12 cellular contexts compared by ENCODE assay signal in the genomic region with DNA sequence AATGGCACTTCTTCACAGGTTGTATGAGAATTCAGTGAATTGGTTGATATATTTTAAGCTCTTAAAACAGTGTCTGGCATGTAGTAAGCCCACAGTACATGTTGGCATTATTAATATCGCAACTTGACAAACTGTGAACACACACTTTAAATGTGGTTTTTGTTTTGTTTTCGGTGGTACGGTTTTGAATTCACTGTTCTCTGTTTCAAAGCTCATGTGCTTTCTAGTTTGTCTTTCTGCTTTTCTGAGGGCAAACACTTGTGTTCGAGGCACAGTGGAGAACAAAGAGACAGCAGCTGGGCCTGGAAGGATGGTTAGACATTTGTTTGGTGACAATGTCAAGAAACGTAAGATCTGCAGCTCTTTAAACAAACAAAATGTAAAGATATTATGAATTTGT.
DNase-seq lines count a peak whose midpoint lies in the region; ATAC-seq and TF ChIP-seq lines count a peak whose summit lies in the region.
"Had no signal": no experiment of that assay in that cellular context is flagged by ENCODE, and none has a peak within 500 bp of the region (broad histone marks: within the 10 kb centered on the region; RNA-seq: fewer than 3 reads in every experiment).

No MANE protein-coding gene starts in this region.

- no peak for DNase-seq in AML-193 (lab: John Stamatoyannopoulos, UW)
- no peak for DNase-seq in GM10266 (ENCODE audit: extremely low spot score)
- DNase-seq in HEK293T (ENCODE audit: extremely low spot score) = no peak
- no peak for DNase-seq in OCI-M2 (lab: John Stamatoyannopoulos, UW; ENCODE audit: unreplicated experiment)
- DNase-seq: H9, stomach, SW 1271 had no signal

- CTCF ChIA-PET in HEK293T (lab: Yijun Ruan, JAX) = no interaction called here

- H3K4me2 ChIP-seq in OCI-LY3 (ENCODE audit: low read length) = peak overlapping the region; percentile 55

- H4K20me1 ChIP-seq in OCI-LY3 (ENCODE audit: insufficient read depth, low read length) = no peaks in the 10 kb centered on the region

- peaks cover 16% of the 10 kb centered on the region for H3K4me1 ChIP-seq in OCI-LY3 (ENCODE audit: low read length)
- H3K4me1 ChIP-seq: stomach had no signal

- peaks cover 20% of the 10 kb centered on the region for H3K27me3 ChIP-seq in OCI-LY3 (ENCODE audit: low read depth, low read length)
- H3K27me3 ChIP-seq: cardiac muscle cell, stomach had no signal

- H3K79me2 ChIP-seq in OCI-LY3 (ENCODE audit: low read length) = no peaks in the 10 kb centered on the region

- H2AFZ ChIP-seq in OCI-LY3 (ENCODE audit: low read depth, low read length) = no peak overlapping the region; the same call in 1 of the 2 replicates

- peaks cover 5% of the 10 kb centered on the region for H3K36me3 ChIP-seq in OCI-LY3 (replicated peaks; ENCODE audit: low read depth, low read length)
- H3K36me3 ChIP-seq: cardiac muscle cell, stomach had no signal

- no peaks in the 10 kb centered on the region for H3K9me3 ChIP-seq in OCI-LY3 (ENCODE audit: insufficient read depth, low read length)
- H3K9me3 ChIP-seq: stomach had no signal

- TF ChIP-seq CTCF in OCI-LY3 (IDR thresholded peaks at IDR 0.05; ENCODE audit: low read depth, low read length) (no peak), GM10266 (IDR thresholded peaks at IDR 0.05; ENCODE audit: control insufficient read depth, insufficient read depth, low read depth, missing control alignments) (no peak)

- H3K4me3 ChIP-seq in OCI-LY3 (ENCODE audit: low read length) = peak overlapping the region; percentile 11; the same call in 1 of the 2 replicates
- H3K4me3 ChIP-seq: cardiac muscle cell, stomach had no signal

- ATAC-seq in GM18870 (IDR thresholded peaks at IDR 0.05; ENCODE audit: unreplicated experiment) (peak; percentile 100), GM21723 (IDR thresholded peaks at IDR 0.05; ENCODE audit: unreplicated experiment) (peak; percentile 97), HG03342 (IDR thresholded peaks at IDR 0.05; ENCODE audit: unreplicated experiment) (peak; percentile 92)

- POLR2A ChIA-PET in HEK293T (lab: Yijun Ruan, JAX) = no interaction called here

- H3K9ac ChIP-seq in OCI-LY3 (ENCODE audit: low read length) = no peak overlapping the region

- peak overlapping the region; percentile 3; the same call in 1 of the 2 replicates for H3K27ac ChIP-seq in OCI-LY3 (ENCODE audit: low read length)
- H3K27ac ChIP-seq: cardiac muscle cell, stomach had no signal

TF ChIP-seq in HEK293T, 16 proteins besides CTCF, POLR2A, EP300 and RAD21:
- TF ChIP-seq ZNF384 (IDR thresholded peaks at IDR 0.05) = no peak
- TF ChIP-seq, protein P1, sequence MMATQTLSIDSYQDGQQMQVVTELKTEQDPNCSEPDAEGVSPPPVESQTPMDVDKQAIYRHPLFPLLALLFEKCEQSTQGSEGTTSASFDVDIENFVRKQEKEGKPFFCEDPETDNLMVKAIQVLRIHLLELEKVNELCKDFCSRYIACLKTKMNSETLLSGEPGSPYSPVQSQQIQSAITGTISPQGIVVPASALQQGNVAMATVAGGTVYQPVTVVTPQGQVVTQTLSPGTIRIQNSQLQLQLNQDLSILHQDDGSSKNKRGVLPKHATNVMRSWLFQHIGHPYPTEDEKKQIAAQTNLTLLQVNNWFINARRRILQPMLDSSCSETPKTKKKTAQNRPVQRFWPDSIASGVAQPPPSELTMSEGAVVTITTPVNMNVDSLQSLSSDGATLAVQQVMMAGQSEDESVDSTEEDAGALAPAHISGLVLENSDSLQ (IDR thresholded peaks at IDR 0.05) = no peak
- no peak for TF ChIP-seq SP1 (IDR thresholded peaks at IDR 0.05)
- TF ChIP-seq ARNT (IDR thresholded peaks at IDR 0.05) = no peak
- no peak for TF ChIP-seq FOXA1 (IDR thresholded peaks at IDR 0.05)
- TF ChIP-seq FOXM1 (IDR thresholded peaks at IDR 0.05; ENCODE audit: borderline replicate concordance) = no peak
- TF ChIP-seq NFRKB (IDR thresholded peaks at IDR 0.05) = no peak
- TF ChIP-seq LEF1 (IDR thresholded peaks at IDR 0.05; ENCODE audit: borderline replicate concordance) = no peak
- no peak for TF ChIP-seq HDGF (IDR thresholded peaks at IDR 0.05; ENCODE audit: borderline replicate concordance)
- no peak for TF ChIP-seq ELF4 (IDR thresholded peaks at IDR 0.05)
- no peak for TF ChIP-seq CTBP1 (IDR thresholded peaks at IDR 0.05; ENCODE audit: borderline replicate concordance)
- no peak for TF ChIP-seq TARDBP (IDR thresholded peaks at IDR 0.05)
- no peak for TF ChIP-seq SUZ12 (IDR thresholded peaks at IDR 0.05)
- TF ChIP-seq L3MBTL2 (conservative IDR thresholded peaks at IDR 0.05) = no peak
- TF ChIP-seq BHLHE40 (IDR thresholded peaks at IDR 0.05; ENCODE audit: borderline replicate concordance) = no peak
- TF ChIP-seq FOXK2 (IDR thresholded peaks at IDR 0.05) = no peak
